In the genomic region with DNA sequence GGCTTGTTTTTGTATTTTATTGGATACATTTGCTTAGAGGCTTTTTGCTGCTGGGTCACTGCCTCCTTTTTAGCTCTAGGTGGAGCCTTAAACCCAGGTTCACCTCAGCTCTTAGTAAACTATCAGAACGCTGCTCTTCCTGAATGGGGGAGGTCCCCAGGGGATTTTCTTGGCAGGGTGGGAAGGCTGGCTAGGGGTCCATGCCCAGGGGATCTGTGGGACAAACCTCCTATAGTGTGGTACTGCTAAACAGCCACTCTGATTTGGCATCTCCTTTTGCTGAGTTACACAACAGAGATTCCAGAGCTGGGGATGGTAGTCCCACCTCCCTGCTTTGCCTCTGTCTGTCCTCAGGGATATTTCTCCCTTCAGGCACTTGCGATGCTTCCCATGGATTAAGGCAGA, we compare ENCODE assay signal across 12 cellular contexts.
A peak's percentile ranks its signal among the peaks of the same experiment; 100 is the strongest.
DNase-seq lines count a peak whose midpoint lies in the region; FAIRE-seq and TF ChIP-seq lines count a peak whose summit lies in the region.
"Had no signal": no experiment of that assay in that cellular context is flagged by ENCODE, and none has a peak within 500 bp of the region (broad histone marks: within the 10 kb centered on the region; RNA-seq: fewer than 3 reads in every experiment).

No MANE protein-coding gene starts in this region.

- no peaks in the 10 kb centered on the region for H3K27me3 ChIP-seq in DOHH2 (ENCODE audit: control insufficient read depth, low read length)
- H3K27me3 ChIP-seq in Karpas-422 (ENCODE audit: low read length), result no peaks in the 10 kb centered on the region

- H3K27ac ChIP-seq in DOHH2 (ENCODE audit: low read depth, low read length) (no peak overlapping the region), Karpas-422 (ENCODE audit: low read length) (no peak overlapping the region; the same call in 1 of the 2 replicates), kidney (ENCODE audit: low read depth in 2 of 2, low read length in 2 of 2) (no peak overlapping the region)
- H3K27ac ChIP-seq: coronary artery had no signal

- H3K9me3 ChIP-seq in DOHH2 (ENCODE audit: control insufficient read depth, insufficient read depth, low read length), result no peaks in the 10 kb centered on the region
- H3K9me3 ChIP-seq in Karpas-422 (ENCODE audit: low read length), result peaks cover 29% of the 10 kb centered on the region
- peaks cover 5 to 6% of the 10 kb centered on the region in 2 donors for H3K9me3 ChIP-seq in kidney (ENCODE audit: control insufficient read depth in 1 of 2, low read length in 2 of 2)

- no peak for FAIRE-seq in kidney (lab: Jason Lieb, UNC)

- H3F3A ChIP-seq in DOHH2 (ENCODE audit: control insufficient read depth, insufficient read depth), result no peaks in the 10 kb centered on the region

- H3K4me1 ChIP-seq in DOHH2 (ENCODE audit: control insufficient read depth, low read length), result no peaks in the 10 kb centered on the region
- peaks cover 36% of the 10 kb centered on the region for H3K4me1 ChIP-seq in Karpas-422 (ENCODE audit: low read length)
- no peaks in the 10 kb centered on the region for H3K4me1 ChIP-seq in kidney (ENCODE audit: control insufficient read depth in 1 of 2, insufficient read depth in 1 of 2, low read depth in 1 of 2, low read length in 2 of 2)

- H3K4me3 ChIP-seq in DOHH2 (ENCODE audit: low read length), result no peak overlapping the region
- no peak overlapping the region for H3K4me3 ChIP-seq in Karpas-422 (ENCODE audit: low read length)
- H3K4me3 ChIP-seq in kidney (ENCODE audit: low read length in 2 of 2), result no peak overlapping the region
- H3K4me3 ChIP-seq: coronary artery had no signal

- TF ChIP-seq CTCF in DOHH2 (IDR thresholded peaks at IDR 0.05; ENCODE audit: low read depth, low read length, poor library complexity, severe bottlenecking), result peak; percentile 23
- peak; percentile 34 for TF ChIP-seq CTCF in kidney (IDR thresholded peaks at IDR 0.05; ENCODE audit: borderline replicate concordance, extremely low read depth, insufficient read depth)

- H3K9ac ChIP-seq in Karpas-422 (ENCODE audit: low read length) (no peak overlapping the region), kidney (ENCODE audit: low read length in 2 of 2) (no peak overlapping the region)

- H3K4me2 ChIP-seq in DOHH2 (ENCODE audit: low read length) (no peak overlapping the region), Karpas-422 (ENCODE audit: low read depth, low read length, poor library complexity, severe bottlenecking) (no peak overlapping the region)

- no peaks in the 10 kb centered on the region for H4K20me1 ChIP-seq in DOHH2 (ENCODE audit: control insufficient read depth, insufficient read depth, low read depth, low read length)
- no peaks in the 10 kb centered on the region for H4K20me1 ChIP-seq in Karpas-422 (ENCODE audit: insufficient read depth, low read depth, low read length)

- intact Hi-C loops in kidney (cut with DNase I), result no loop called here

- H2AFZ ChIP-seq in Karpas-422 (ENCODE audit: low read length), result no peak overlapping the region

- H3K79me2 ChIP-seq in DOHH2 (ENCODE audit: control insufficient read depth, low read length) (no peaks in the 10 kb centered on the region), Karpas-422 (ENCODE audit: low read length) (no peaks in the 10 kb centered on the region)

- DNase-seq in Karpas-422, result peak; percentile 52
- DNase-seq in SW480 (ENCODE audit: low spot score), result peak; percentile 17
- DNase-seq in kidney, result no peak
- DNase-seq in stimulated activated CD4-positive, alpha-beta T cell treated with anti-CD3 and anti-CD28 coated beads, Interleukin-15, amount 100 ng/mL, for 24 hours, result no peak
- no peak for DNase-seq in NCI-H128 (lab: John Stamatoyannopoulos, UW; ENCODE audit: unreplicated experiment)
- no peak for DNase-seq in AG20443 (ENCODE audit: low spot score)
- no peak for DNase-seq in epidermal melanocyte (ENCODE audit: insufficient read length, low spot score)
- DNase-seq: activated CD8-positive, alpha-beta memory T cell treated with anti-CD3 and anti-CD28 coated beads for 24 hours; stimulated activated naive CD4-positive, alpha-beta T cell; T-helper 2 cell had no signal

- H3K36me3 ChIP-seq in DOHH2 (ENCODE audit: control insufficient read depth, low read length) (no peaks in the 10 kb centered on the region), Karpas-422 (ENCODE audit: insufficient read depth, low read length) (no peaks in the 10 kb centered on the region; the same call in 1 of the 2 replicates), kidney (ENCODE audit: control insufficient read depth in 1 of 2, insufficient read depth in 2 of 2, low read length in 2 of 2) (no peaks in the 10 kb centered on the region)

- no peaks in the 10 kb centered on the region for H3K9me2 ChIP-seq in DOHH2 (replicated peaks; ENCODE audit: control insufficient read depth, low read length)
- H3K9me2 ChIP-seq in Karpas-422 (replicated peaks; ENCODE audit: insufficient read depth, low read length), result no peaks in the 10 kb centered on the region

Comparison
In these comparisons a context has a peak if more than half of its experiments do, and no peak if none do; other contexts are left out.
1. DNase-seq: peak in Karpas-422 (single experiment) and SW480 (single experiment); none in kidney (single experiment), stimulated activated CD4-positive, alpha-beta T cell treated with anti-CD3 and anti-CD28 coated beads, Interleukin-15, amount 100 ng/mL, for 24 hours (single experiment), NCI-H128 (single experiment), AG20443 (single experiment) and epidermal melanocyte (single experiment).